Comparison of ENCODE assay signal across 11 cellular contexts in genomic region chr5:157778121-157778805, GRCh38. TPM values are rescaled to one million over a fixed set of nuclear protein-coding genes. Genes with fewer than 3 reads are reported as not detected.
DNase-seq lines count a peak whose midpoint lies in the region; ATAC-seq and TF ChIP-seq lines count a peak whose summit lies in the region.
"Had no signal": no experiment of that assay in that cellular context is flagged by ENCODE, and none has a peak within 500 bp of the region (broad histone marks: within the 10 kb centered on the region; RNA-seq: fewer than 3 reads in every experiment).

No MANE protein-coding gene starts in this region.

- H4K20me1 ChIP-seq in BLaER1 treated with 17β-estradiol and CSF1 and Interleukin-3, amounts not matched to agents 10 nM and 100 nM = no peaks in the 10 kb centered on the region; a peak in 2 of 22 replicates

- H3K27ac ChIP-seq in BLaER1 treated with 17β-estradiol and CSF1 and Interleukin-3, amounts not matched to agents 10 nM and 100 nM = no peak overlapping the region
- H3K27ac ChIP-seq in foreskin keratinocyte = no peak overlapping the region

- no peak overlapping the region for H3K9ac ChIP-seq in BLaER1 treated with 17β-estradiol and CSF1 and Interleukin-3, amounts not matched to agents 10 nM and 100 nM

- peaks cover 0 to 20% (median 13%) of the 10 kb centered on the region in 10 experiments; a peak in 14 of 20 replicates for H3K4me1 ChIP-seq in BLaER1 treated with 17β-estradiol and CSF1 and Interleukin-3, amounts not matched to agents 10 nM and 100 nM
- H3K4me1 ChIP-seq in foreskin keratinocyte = no peaks in the 10 kb centered on the region

- H3K4me2 ChIP-seq in BLaER1 treated with 17β-estradiol and CSF1 and Interleukin-3, amounts not matched to agents 10 nM and 100 nM = peak overlapping the region in 8 of 11 experiments; percentile 25 to 57 (median 42); a peak in 14 of 22 replicates

- H3K9me3 ChIP-seq in BLaER1 treated with 17β-estradiol and CSF1 and Interleukin-3, amounts not matched to agents 10 nM and 100 nM (replicated peaks in 1 of 11) = no peaks in the 10 kb centered on the region

- H3K4me3 ChIP-seq in BLaER1 treated with 17β-estradiol and CSF1 and Interleukin-3, amounts not matched to agents 10 nM and 100 nM = no peak overlapping the region
- H3K4me3 ChIP-seq in Jurkat, Clone E6-1 (ENCODE audit: low read length) = no peak overlapping the region

- TF ChIP-seq CTCF in foreskin keratinocyte (conservative IDR thresholded peaks at IDR 0.05) = no peak

- in situ Hi-C loops in KBM-7 (cut with MboI; ENCODE audit: low pct_unique_long_range_greater_than_20kb, low sequenced_read_pairs) = no loop called here

- peaks cover 0 to 7% (median 0%) of the 10 kb centered on the region in 11 experiments; a peak in 4 of 22 replicates for H3K36me3 ChIP-seq in BLaER1 treated with 17β-estradiol and CSF1 and Interleukin-3, amounts not matched to agents 10 nM and 100 nM

- DNase-seq in Jurkat, Clone E6-1 (ENCODE audit: low read depth, low spot score) = peak; percentile 57
- DNase-seq in SHP77 treated with DMSO at 0.1 percent for 48 hours (lab: John Stamatoyannopoulos, UW) (peak; percentile 35), foreskin keratinocyte (peak; percentile 54 to 66), KBM-7 (no peak), D341Med (ENCODE audit: low spot score) (no peak)
- DNase-seq: CD4-positive, CD25-positive, alpha-beta regulatory T cell had no signal

- ATAC-seq in foreskin keratinocyte = peak; percentile 75
- ATAC-seq in GM18868 (IDR thresholded peaks at IDR 0.05; ENCODE audit: unreplicated experiment) = no peak
- ATAC-seq in HG03354 (IDR thresholded peaks at IDR 0.05; ENCODE audit: poor library complexity, severe bottlenecking, unreplicated experiment) = no peak
- ATAC-seq: activated CD4-positive, CD25-positive, alpha-beta regulatory T cell treated with anti-CD3 and anti-CD28 coated beads, Interleukin-2, amount 50 U/mL, for 24 hours; activated naive CD4-positive, alpha-beta T cell treated with anti-CD3 and anti-CD28 coated beads, Interleukin-2, amount 50 U/mL, for 72 hours had no signal

- H3K27me3 ChIP-seq in BLaER1 treated with 17β-estradiol and CSF1 and Interleukin-3, amounts not matched to agents 10 nM and 100 nM = no peaks in the 10 kb centered on the region
- H3K27me3 ChIP-seq in foreskin keratinocyte = no peaks in the 10 kb centered on the region

RNA-seq across cellular contexts. Expression of gene LSM11, which starts 34.8 kb away (rescaled TPM):
- polyA plus RNA-seq in Jurkat, Clone E6-1 (2012; ENCODE audit: insufficient read depth, insufficient read length) = 4.7 TPM
- total RNA-seq in foreskin keratinocyte = 3.2 and 4.0 TPM in 2 replicates
- polyA plus RNA-seq in foreskin keratinocyte = 1.1 and 1.3 TPM in 2 replicates

RNA-seq across cellular contexts. Expression of gene THG1L, which starts 47.0 kb away (rescaled TPM):
- 14.8 TPM for polyA plus RNA-seq in Jurkat, Clone E6-1 (2012; ENCODE audit: insufficient read depth, insufficient read length)
- total RNA-seq in foreskin keratinocyte = 11.7 and 13.0 TPM in 2 replicates
- polyA plus RNA-seq in foreskin keratinocyte = 16.6 and 16.9 TPM in 2 replicates

Comparison
In these comparisons a context has a peak if more than half of its experiments do, and no peak if none do; other contexts are left out.
1. DNase-seq: peak in Jurkat, Clone E6-1 (single experiment), SHP77 treated with DMSO at 0.1 percent for 48 hours (single experiment) and foreskin keratinocyte (2 of 2); none in KBM-7 (single experiment) and D341Med (single experiment).